In genomic region chr17:20455106-20455505, GRCh38 we compare ENCODE assay signal across 9 cellular contexts. TPM values are rescaled to one million over a fixed set of nuclear protein-coding genes. Genes with fewer than 3 reads are reported as not detected.
"Had no signal": no experiment of that assay in that cellular context is flagged by ENCODE, and none has a peak within 500 bp of the region (broad histone marks: within the 10 kb centered on the region; RNA-seq: fewer than 3 reads in every experiment).

No MANE protein-coding gene starts in this region.

RNA-seq across cellular contexts. Expression of gene LGALS9B, which starts 12.2 kb away (rescaled TPM):
- total RNA-seq: OCI-LY7, PC-3, Right ventricle myocardium inferior, Right ventricle myocardium superior, RPMI7951, SJCRH30, SJSA1, SK-MEL-5 had no signal
- polyA plus RNA-seq: SK-N-SH had no signal
